Comparison of ENCODE assay signal across 1 cellular context in genomic region chr19:13154911-13155471, GRCh38.
TF ChIP-seq lines count a peak whose summit lies in the region.

No MANE protein-coding gene starts in this region.

TF ChIP-seq in HepG2, 621 proteins besides CTCF, POLR2A, EP300 and RAD21 (continues in another document):
- no peak for TF ChIP-seq ZXDC (CRISPR knock-in tag; IDR thresholded peaks at IDR 0.05)
- TF ChIP-seq TSC22D2 (CRISPR knock-in tag; IDR thresholded peaks at IDR 0.05; ENCODE audit: borderline replicate concordance): no peak
- no peak for TF ChIP-seq KLF15 (CRISPR knock-in tag; IDR thresholded peaks at IDR 0.05; ENCODE audit: borderline replicate concordance)
- TF ChIP-seq ZNF510 (CRISPR knock-in tag; IDR thresholded peaks at IDR 0.05; ENCODE audit: low read depth): no peak
- TF ChIP-seq JARID2 (CRISPR knock-in tag; IDR thresholded peaks at IDR 0.05; ENCODE audit: insufficient replicate concordance): no peak
- TF ChIP-seq ZC3H13 (CRISPR knock-in tag; IDR thresholded peaks at IDR 0.05): peak; percentile 93; the same call in 1 of the 2 replicates
- 0 out of 2 replicates have a peak, but pooled peaks have one; percentile 10 for TF ChIP-seq ZFP82 (CRISPR knock-in tag; IDR thresholded peaks at IDR 0.05; ENCODE audit: borderline replicate concordance)
- 0 out of 2 replicates have a peak, but pooled peaks have one; percentile 50 for TF ChIP-seq NFKB2 (CRISPR knock-in tag; IDR thresholded peaks at IDR 0.05; ENCODE audit: borderline replicate concordance)
- 0 out of 2 replicates have a peak, but pooled peaks have one; percentile 28 for TF ChIP-seq ZFX (CRISPR knock-in tag; IDR thresholded peaks at IDR 0.05; ENCODE audit: low read depth)
- no peak for TF ChIP-seq GABPB1 (CRISPR knock-in tag; IDR thresholded peaks at IDR 0.05)
- TF ChIP-seq FOSL2 (CRISPR knock-in tag; IDR thresholded peaks at IDR 0.05): 0 out of 2 replicates have a peak, but pooled peaks have one; percentile 6
- TF ChIP-seq RELA (CRISPR knock-in tag; IDR thresholded peaks at IDR 0.05): no peak
- TF ChIP-seq GLI4 (CRISPR knock-in tag; IDR thresholded peaks at IDR 0.05; ENCODE audit: borderline replicate concordance): no peak
- TF ChIP-seq ZSCAN29 (CRISPR knock-in tag; conservative IDR thresholded peaks at IDR 0.05): 0 out of 2 replicates have a peak, but pooled peaks have one; percentile 8
- peak; percentile 64; the same call in 1 of the 2 replicates for TF ChIP-seq MYC (CRISPR knock-in tag; IDR thresholded peaks at IDR 0.05; ENCODE audit: borderline replicate concordance)
- peak; percentile 77 for TF ChIP-seq RBM22 (optimal IDR thresholded peaks at IDR 0.05; ENCODE audit: low read length)
- 0 out of 2 replicates have a peak, but pooled peaks have one; percentile 35 for TF ChIP-seq MXD4 (CRISPR knock-in tag; IDR thresholded peaks at IDR 0.05)
- no peak for TF ChIP-seq LCORL (IDR thresholded peaks at IDR 0.05)
- TF ChIP-seq LCORL (CRISPR knock-in tag; IDR thresholded peaks at IDR 0.05): 0 out of 2 replicates have a peak, but pooled peaks have one; percentile 3
- no peak for TF ChIP-seq ZNF598 (CRISPR knock-in tag; IDR thresholded peaks at IDR 0.05; ENCODE audit: borderline replicate concordance)
- peak; percentile 99 for TF ChIP-seq ZMYM3 (CRISPR knock-in tag; IDR thresholded peaks at IDR 0.05)
- TF ChIP-seq ZNF775 (CRISPR knock-in tag; IDR thresholded peaks at IDR 0.05; ENCODE audit: borderline replicate concordance): no peak
- TF ChIP-seq ISL2 (CRISPR knock-in tag; IDR thresholded peaks at IDR 0.05): 0 out of 2 replicates have a peak, but pooled peaks have one; percentile 13
- no peak for TF ChIP-seq CAMTA2 (CRISPR knock-in tag; IDR thresholded peaks at IDR 0.05; ENCODE audit: borderline replicate concordance)
- peak; percentile 65; the same call in 1 of the 2 replicates for TF ChIP-seq KDM3A (CRISPR knock-in tag; IDR thresholded peaks at IDR 0.05; ENCODE audit: low read depth)
- peak; percentile 60; the same call in 1 of the 2 replicates for TF ChIP-seq ZNF3 (CRISPR knock-in tag; IDR thresholded peaks at IDR 0.05)
- no peak for TF ChIP-seq YY1 (IDR thresholded peaks at IDR 0.05; ENCODE audit: insufficient read depth, insufficient replicate concordance, low read depth, low read length)
- TF ChIP-seq ELF4 (CRISPR knock-in tag; IDR thresholded peaks at IDR 0.05; ENCODE audit: borderline replicate concordance): no peak
- no peak for TF ChIP-seq KMT2A (CRISPR knock-in tag; IDR thresholded peaks at IDR 0.05)
- no peak for TF ChIP-seq ZNF432 (CRISPR knock-in tag; IDR thresholded peaks at IDR 0.05; ENCODE audit: borderline replicate concordance)
- no peak for TF ChIP-seq ZNF337 (CRISPR knock-in tag; IDR thresholded peaks at IDR 0.05; ENCODE audit: borderline replicate concordance, low read depth)
- 0 out of 2 replicates have a peak, but pooled peaks have one; percentile 26 for TF ChIP-seq BRD4 (CRISPR knock-in tag; IDR thresholded peaks at IDR 0.05)
- TF ChIP-seq CENPBD1 (CRISPR knock-in tag; IDR thresholded peaks at IDR 0.05; ENCODE audit: borderline replicate concordance, low read depth): no peak
- no peak for TF ChIP-seq HOXA5 (CRISPR knock-in tag; IDR thresholded peaks at IDR 0.05)
- peak; percentile 28 to 43; a peak in 1 of 4 replicates for TF ChIP-seq HMGXB4 (CRISPR knock-in tag; IDR thresholded peaks at IDR 0.05; ENCODE audit: borderline replicate concordance in 1 of 2, low read depth in 1 of 2)
- TF ChIP-seq BRCA1 (CRISPR knock-in tag; IDR thresholded peaks at IDR 0.05): no peak
- TF ChIP-seq AGO1 (IDR thresholded peaks at IDR 0.05; ENCODE audit: low read depth, low read length, poor library complexity, severe bottlenecking): peak; percentile 36
- no peak for TF ChIP-seq THAP11 (CRISPR knock-in tag; IDR thresholded peaks at IDR 0.05)
- peak; percentile 96 for TF ChIP-seq ADNP (CRISPR knock-in tag; IDR thresholded peaks at IDR 0.05)
- peak; percentile 79; the same call in 1 of the 2 replicates for TF ChIP-seq SIN3A (IDR thresholded peaks at IDR 0.05; ENCODE audit: borderline replicate concordance, low read depth, low read length)
- no peak for TF ChIP-seq CEBPZ (IDR thresholded peaks at IDR 0.05; ENCODE audit: low read length)
- peak; percentile 25; the same call in 1 of the 2 replicates for TF ChIP-seq SOX13 (IDR thresholded peaks at IDR 0.05)
- TF ChIP-seq SOX13 (CRISPR knock-in tag; conservative IDR thresholded peaks at IDR 0.05 in 1 of 2, IDR thresholded peaks at IDR 0.05 in 1 of 2): no peak; a peak in 1 of 4 replicates
- no peak for TF ChIP-seq MIXL1 (CRISPR knock-in tag; IDR thresholded peaks at IDR 0.05)
- no peak for TF ChIP-seq FOXO1 (CRISPR knock-in tag; IDR thresholded peaks at IDR 0.05)
- peak; percentile 3; the same call in 1 of the 2 replicates for TF ChIP-seq KDM5A (IDR thresholded peaks at IDR 0.05; ENCODE audit: borderline replicate concordance, low read length)
- peak; percentile 11; the same call in 1 of the 2 replicates for TF ChIP-seq TARDBP (CRISPR knock-in tag; IDR thresholded peaks at IDR 0.05)
- TF ChIP-seq TEF (CRISPR knock-in tag; IDR thresholded peaks at IDR 0.05): no peak
- TF ChIP-seq KAT7 (CRISPR knock-in tag; IDR thresholded peaks at IDR 0.05; ENCODE audit: borderline replicate concordance): 0 out of 2 replicates have a peak, but pooled peaks have one; percentile 19
- no peak for TF ChIP-seq ZNF234 (CRISPR knock-in tag; conservative IDR thresholded peaks at IDR 0.05)
- TF ChIP-seq ESRRA (CRISPR knock-in tag; IDR thresholded peaks at IDR 0.05; ENCODE audit: low read depth): 0 out of 2 replicates have a peak, but pooled peaks have one; percentile 20
- no peak for TF ChIP-seq XRCC5 (optimal IDR thresholded peaks at IDR 0.05; ENCODE audit: low read length)
- no peak for TF ChIP-seq KIAA2018 (CRISPR knock-in tag; IDR thresholded peaks at IDR 0.05; ENCODE audit: borderline replicate concordance)
